ENCODE assay signal across 1 cellular context in the genomic region with DNA sequence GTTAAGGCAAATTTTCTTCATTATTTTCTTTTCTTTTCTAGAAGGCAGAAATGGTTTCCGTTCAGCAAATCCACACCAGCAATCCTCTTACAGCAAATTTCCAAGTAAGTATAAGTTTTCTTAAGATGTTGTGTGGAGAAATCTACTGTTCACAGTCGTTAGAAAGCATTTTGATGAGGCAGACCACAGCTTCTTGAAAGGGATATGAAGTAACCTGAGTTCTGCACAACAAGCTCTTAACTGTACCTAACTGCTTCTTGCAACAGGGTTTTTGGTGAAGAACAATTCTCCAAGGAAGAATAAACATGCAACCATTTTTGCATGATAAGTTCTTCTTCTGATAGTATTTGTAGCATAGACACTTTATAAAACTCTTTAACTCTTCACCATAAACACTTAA.
TF ChIP-seq lines count a peak whose summit lies in the region.

No MANE protein-coding gene starts in this region.

TF ChIP-seq in K562, 482 proteins besides CTCF, POLR2A, EP300 and RAD21 (continued from another document and continues in another):
- TF ChIP-seq, protein P1, sequence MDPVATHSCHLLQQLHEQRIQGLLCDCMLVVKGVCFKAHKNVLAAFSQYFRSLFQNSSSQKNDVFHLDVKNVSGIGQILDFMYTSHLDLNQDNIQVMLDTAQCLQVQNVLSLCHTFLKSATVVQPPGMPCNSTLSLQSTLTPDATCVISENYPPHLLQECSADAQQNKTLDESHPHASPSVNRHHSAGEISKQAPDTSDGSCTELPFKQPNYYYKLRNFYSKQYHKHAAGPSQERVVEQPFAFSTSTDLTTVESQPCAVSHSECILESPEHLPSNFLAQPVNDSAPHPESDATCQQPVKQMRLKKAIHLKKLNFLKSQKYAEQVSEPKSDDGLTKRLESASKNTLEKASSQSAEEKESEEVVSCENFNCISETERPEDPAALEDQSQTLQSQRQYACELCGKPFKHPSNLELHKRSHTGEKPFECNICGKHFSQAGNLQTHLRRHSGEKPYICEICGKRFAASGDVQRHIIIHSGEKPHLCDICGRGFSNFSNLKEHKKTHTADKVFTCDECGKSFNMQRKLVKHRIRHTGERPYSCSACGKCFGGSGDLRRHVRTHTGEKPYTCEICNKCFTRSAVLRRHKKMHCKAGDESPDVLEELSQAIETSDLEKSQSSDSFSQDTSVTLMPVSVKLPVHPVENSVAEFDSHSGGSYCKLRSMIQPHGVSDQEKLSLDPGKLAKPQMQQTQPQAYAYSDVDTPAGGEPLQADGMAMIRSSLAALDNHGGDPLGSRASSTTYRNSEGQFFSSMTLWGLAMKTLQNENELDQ (CRISPR knock-in tag; IDR thresholded peaks at IDR 0.05; ENCODE audit: borderline replicate concordance), result no peak
- TF ChIP-seq ZNF644 (tag; IDR thresholded peaks at IDR 0.05; ENCODE audit: low read depth) (no peak), MXI1 (IDR thresholded peaks at IDR 0.05; ENCODE audit: low read depth, low read length) (no peak), ZNF507 (tag; conservative IDR thresholded peaks at IDR 0.05) (no peak), DDX20 (tag; IDR thresholded peaks at IDR 0.05; ENCODE audit: low read depth) (peak; percentile 15; the same call in 1 of the 2 replicates), RHOXF2B (CRISPR knock-in tag; conservative IDR thresholded peaks at IDR 0.05) (no peak), IRF2 (CRISPR knock-in tag; IDR thresholded peaks at IDR 0.05) (no peak), PHF21A (IDR thresholded peaks at IDR 0.05; ENCODE audit: borderline replicate concordance, low read depth) (no peak), HSF4 (CRISPR knock-in tag; IDR thresholded peaks at IDR 0.05; ENCODE audit: borderline replicate concordance) (no peak), TCF7 (IDR thresholded peaks at IDR 0.05; ENCODE audit: borderline replicate concordance) (no peak), ZFP36 (IDR thresholded peaks at IDR 0.05; ENCODE audit: low read depth, low read length, partially characterized antibody) (no peak), ZNF274 (IDR thresholded peaks at IDR 0.05; ENCODE audit: borderline replicate concordance, low read depth, low read length) (no peak), KHSRP (IDR thresholded peaks at IDR 0.05) (no peak), MTA2 (IDR thresholded peaks at IDR 0.05; ENCODE audit: low read depth) (no peak), MEF2A (IDR thresholded peaks at IDR 0.05; ENCODE audit: control insufficient read depth, low read depth, low read length) (no peak), FOXK1 (CRISPR knock-in tag; IDR thresholded peaks at IDR 0.05; ENCODE audit: borderline replicate concordance) (no peak), XRCC4 (IDR thresholded peaks at IDR 0.05; ENCODE audit: extremely low read depth, insufficient read depth, insufficient read length) (no peak), CREBBP (IDR thresholded peaks at IDR 0.05; ENCODE audit: low read depth, low read length) (no peak), GTF2E2 (tag; IDR thresholded peaks at IDR 0.05) (0 out of 2 replicates have a peak, but pooled peaks have one; percentile 15), MCM2 (IDR thresholded peaks at IDR 0.05; ENCODE audit: low read depth) (no peak), ZNF707 (CRISPR knock-in tag; conservative IDR thresholded peaks at IDR 0.05) (no peak), NFIX (CRISPR knock-in tag; IDR thresholded peaks at IDR 0.05; ENCODE audit: low read depth) (no peak), SIN3A (IDR thresholded peaks at IDR 0.05; ENCODE audit: borderline replicate concordance in 2 of 2, control insufficient read depth in 1 of 2, low read depth in 2 of 2, low read length in 2 of 2) (no peak), STAG1 (CRISPR knock-in tag; IDR thresholded peaks at IDR 0.05; ENCODE audit: borderline replicate concordance) (no peak), FOXJ2 (tag; IDR thresholded peaks at IDR 0.05) (0 out of 2 replicates have a peak, but pooled peaks have one; percentile 17), ZNF224 (CRISPR knock-in tag; IDR thresholded peaks at IDR 0.05) (no peak), KAT8 (IDR thresholded peaks at IDR 0.05; ENCODE audit: low read depth) (no peak), ESRRB (CRISPR knock-in tag; IDR thresholded peaks at IDR 0.05; ENCODE audit: borderline replicate concordance) (no peak), L3MBTL2 (IDR thresholded peaks at IDR 0.05) (0 out of 2 replicates have a peak, but pooled peaks have one; percentile 2), ZNF77 (CRISPR knock-in tag; IDR thresholded peaks at IDR 0.05) (no peak), CEBPB (tag; IDR thresholded peaks at IDR 0.05) (no peak), FOXK2 (conservative IDR thresholded peaks at IDR 0.05 in 1 of 2, IDR thresholded peaks at IDR 0.05 in 1 of 2; ENCODE audit: low read depth in 2 of 2) (peak in 1 of 2 experiments; percentile 38; a peak in 1 of 4 replicates), TSC22D4 (tag; IDR thresholded peaks at IDR 0.05) (no peak), ERF (CRISPR knock-in tag; IDR thresholded peaks at IDR 0.05) (no peak), MYNN (IDR thresholded peaks at IDR 0.05) (no peak), MYNN (CRISPR knock-in tag; IDR thresholded peaks at IDR 0.05) (no peak), HDGF (IDR thresholded peaks at IDR 0.05) (no peak), ZNF324 (CRISPR knock-in tag; IDR thresholded peaks at IDR 0.05) (no peak), ZNF717 (CRISPR knock-in tag; IDR thresholded peaks at IDR 0.05) (no peak), RBM17 (IDR thresholded peaks at IDR 0.05; ENCODE audit: borderline replicate concordance, low read depth, low read length) (no peak), ILK (tag; IDR thresholded peaks at IDR 0.05; ENCODE audit: borderline replicate concordance, low read depth) (no peak), ZNF143 (CRISPR knock-in tag; IDR thresholded peaks at IDR 0.05) (no peak), RBBP5 (IDR thresholded peaks at IDR 0.05; ENCODE audit: borderline replicate concordance, insufficient read depth, low read length, poor library complexity, severe bottlenecking) (no peak), STAT5B (CRISPR knock-in tag; IDR thresholded peaks at IDR 0.05) (no peak), ZNF76 (CRISPR knock-in tag; IDR thresholded peaks at IDR 0.05; ENCODE audit: borderline replicate concordance) (no peak)
- TF ChIP-seq, protein P2, sequence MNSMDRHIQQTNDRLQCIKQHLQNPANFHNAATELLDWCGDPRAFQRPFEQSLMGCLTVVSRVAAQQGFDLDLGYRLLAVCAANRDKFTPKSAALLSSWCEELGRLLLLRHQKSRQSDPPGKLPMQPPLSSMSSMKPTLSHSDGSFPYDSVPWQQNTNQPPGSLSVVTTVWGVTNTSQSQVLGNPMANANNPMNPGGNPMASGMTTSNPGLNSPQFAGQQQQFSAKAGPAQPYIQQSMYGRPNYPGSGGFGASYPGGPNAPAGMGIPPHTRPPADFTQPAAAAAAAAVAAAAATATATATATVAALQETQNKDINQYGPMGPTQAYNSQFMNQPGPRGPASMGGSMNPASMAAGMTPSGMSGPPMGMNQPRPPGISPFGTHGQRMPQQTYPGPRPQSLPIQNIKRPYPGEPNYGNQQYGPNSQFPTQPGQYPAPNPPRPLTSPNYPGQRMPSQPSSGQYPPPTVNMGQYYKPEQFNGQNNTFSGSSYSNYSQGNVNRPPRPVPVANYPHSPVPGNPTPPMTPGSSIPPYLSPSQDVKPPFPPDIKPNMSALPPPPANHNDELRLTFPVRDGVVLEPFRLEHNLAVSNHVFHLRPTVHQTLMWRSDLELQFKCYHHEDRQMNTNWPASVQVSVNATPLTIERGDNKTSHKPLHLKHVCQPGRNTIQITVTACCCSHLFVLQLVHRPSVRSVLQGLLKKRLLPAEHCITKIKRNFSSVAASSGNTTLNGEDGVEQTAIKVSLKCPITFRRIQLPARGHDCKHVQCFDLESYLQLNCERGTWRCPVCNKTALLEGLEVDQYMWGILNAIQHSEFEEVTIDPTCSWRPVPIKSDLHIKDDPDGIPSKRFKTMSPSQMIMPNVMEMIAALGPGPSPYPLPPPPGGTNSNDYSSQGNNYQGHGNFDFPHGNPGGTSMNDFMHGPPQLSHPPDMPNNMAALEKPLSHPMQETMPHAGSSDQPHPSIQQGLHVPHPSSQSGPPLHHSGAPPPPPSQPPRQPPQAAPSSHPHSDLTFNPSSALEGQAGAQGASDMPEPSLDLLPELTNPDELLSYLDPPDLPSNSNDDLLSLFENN (IDR thresholded peaks at IDR 0.05; ENCODE audit: low read depth in 2 of 2, low read length in 2 of 2), result no peak
- TF ChIP-seq, protein P3, sequence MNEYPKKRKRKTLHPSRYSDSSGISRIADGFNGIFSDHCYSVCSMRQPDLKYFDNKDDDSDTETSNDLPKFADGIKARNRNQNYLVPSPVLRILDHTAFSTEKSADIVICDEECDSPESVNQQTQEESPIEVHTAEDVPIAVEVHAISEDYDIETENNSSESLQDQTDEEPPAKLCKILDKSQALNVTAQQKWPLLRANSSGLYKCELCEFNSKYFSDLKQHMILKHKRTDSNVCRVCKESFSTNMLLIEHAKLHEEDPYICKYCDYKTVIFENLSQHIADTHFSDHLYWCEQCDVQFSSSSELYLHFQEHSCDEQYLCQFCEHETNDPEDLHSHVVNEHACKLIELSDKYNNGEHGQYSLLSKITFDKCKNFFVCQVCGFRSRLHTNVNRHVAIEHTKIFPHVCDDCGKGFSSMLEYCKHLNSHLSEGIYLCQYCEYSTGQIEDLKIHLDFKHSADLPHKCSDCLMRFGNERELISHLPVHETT (CRISPR knock-in tag; conservative IDR thresholded peaks at IDR 0.05 in 1 of 2, IDR thresholded peaks at IDR 0.05 in 1 of 2), result 0 out of 4 replicates have a peak, but pooled peaks of 1 of the 2 experiments have one; percentile 16
- TF ChIP-seq, protein P4, sequence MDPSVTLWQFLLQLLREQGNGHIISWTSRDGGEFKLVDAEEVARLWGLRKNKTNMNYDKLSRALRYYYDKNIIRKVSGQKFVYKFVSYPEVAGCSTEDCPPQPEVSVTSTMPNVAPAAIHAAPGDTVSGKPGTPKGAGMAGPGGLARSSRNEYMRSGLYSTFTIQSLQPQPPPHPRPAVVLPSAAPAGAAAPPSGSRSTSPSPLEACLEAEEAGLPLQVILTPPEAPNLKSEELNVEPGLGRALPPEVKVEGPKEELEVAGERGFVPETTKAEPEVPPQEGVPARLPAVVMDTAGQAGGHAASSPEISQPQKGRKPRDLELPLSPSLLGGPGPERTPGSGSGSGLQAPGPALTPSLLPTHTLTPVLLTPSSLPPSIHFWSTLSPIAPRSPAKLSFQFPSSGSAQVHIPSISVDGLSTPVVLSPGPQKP (CRISPR knock-in tag; IDR thresholded peaks at IDR 0.05), result no peak
- TF ChIP-seq, protein P5, sequence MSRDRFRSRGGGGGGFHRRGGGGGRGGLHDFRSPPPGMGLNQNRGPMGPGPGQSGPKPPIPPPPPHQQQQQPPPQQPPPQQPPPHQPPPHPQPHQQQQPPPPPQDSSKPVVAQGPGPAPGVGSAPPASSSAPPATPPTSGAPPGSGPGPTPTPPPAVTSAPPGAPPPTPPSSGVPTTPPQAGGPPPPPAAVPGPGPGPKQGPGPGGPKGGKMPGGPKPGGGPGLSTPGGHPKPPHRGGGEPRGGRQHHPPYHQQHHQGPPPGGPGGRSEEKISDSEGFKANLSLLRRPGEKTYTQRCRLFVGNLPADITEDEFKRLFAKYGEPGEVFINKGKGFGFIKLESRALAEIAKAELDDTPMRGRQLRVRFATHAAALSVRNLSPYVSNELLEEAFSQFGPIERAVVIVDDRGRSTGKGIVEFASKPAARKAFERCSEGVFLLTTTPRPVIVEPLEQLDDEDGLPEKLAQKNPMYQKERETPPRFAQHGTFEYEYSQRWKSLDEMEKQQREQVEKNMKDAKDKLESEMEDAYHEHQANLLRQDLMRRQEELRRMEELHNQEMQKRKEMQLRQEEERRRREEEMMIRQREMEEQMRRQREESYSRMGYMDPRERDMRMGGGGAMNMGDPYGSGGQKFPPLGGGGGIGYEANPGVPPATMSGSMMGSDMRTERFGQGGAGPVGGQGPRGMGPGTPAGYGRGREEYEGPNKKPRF (IDR thresholded peaks at IDR 0.05; ENCODE audit: low read depth, low read length), result no peak
- TF ChIP-seq, protein P6, sequence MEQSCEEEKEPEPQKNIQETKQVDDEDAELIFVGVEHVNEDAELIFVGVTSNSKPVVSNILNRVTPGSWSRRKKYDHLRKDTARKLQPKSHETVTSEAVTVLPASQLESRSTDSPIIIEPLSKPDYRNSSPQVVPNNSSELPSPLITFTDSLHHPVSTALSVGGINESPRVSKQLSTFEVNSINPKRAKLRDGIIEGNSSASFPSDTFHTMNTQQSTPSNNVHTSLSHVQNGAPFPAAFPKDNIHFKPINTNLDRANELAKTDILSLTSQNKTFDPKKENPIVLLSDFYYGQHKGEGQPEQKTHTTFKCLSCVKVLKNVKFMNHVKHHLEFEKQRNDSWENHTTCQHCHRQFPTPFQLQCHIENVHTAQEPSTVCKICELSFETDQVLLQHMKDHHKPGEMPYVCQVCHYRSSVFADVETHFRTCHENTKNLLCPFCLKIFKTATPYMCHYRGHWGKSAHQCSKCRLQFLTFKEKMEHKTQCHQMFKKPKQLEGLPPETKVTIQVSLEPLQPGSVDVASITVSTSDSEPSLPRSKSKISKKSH (CRISPR knock-in tag; IDR thresholded peaks at IDR 0.05), result no peak
- TF ChIP-seq, protein P7, sequence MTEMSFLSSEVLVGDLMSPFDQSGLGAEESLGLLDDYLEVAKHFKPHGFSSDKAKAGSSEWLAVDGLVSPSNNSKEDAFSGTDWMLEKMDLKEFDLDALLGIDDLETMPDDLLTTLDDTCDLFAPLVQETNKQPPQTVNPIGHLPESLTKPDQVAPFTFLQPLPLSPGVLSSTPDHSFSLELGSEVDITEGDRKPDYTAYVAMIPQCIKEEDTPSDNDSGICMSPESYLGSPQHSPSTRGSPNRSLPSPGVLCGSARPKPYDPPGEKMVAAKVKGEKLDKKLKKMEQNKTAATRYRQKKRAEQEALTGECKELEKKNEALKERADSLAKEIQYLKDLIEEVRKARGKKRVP (CRISPR knock-in tag; IDR thresholded peaks at IDR 0.05), result no peak
- TF ChIP-seq, protein P8, sequence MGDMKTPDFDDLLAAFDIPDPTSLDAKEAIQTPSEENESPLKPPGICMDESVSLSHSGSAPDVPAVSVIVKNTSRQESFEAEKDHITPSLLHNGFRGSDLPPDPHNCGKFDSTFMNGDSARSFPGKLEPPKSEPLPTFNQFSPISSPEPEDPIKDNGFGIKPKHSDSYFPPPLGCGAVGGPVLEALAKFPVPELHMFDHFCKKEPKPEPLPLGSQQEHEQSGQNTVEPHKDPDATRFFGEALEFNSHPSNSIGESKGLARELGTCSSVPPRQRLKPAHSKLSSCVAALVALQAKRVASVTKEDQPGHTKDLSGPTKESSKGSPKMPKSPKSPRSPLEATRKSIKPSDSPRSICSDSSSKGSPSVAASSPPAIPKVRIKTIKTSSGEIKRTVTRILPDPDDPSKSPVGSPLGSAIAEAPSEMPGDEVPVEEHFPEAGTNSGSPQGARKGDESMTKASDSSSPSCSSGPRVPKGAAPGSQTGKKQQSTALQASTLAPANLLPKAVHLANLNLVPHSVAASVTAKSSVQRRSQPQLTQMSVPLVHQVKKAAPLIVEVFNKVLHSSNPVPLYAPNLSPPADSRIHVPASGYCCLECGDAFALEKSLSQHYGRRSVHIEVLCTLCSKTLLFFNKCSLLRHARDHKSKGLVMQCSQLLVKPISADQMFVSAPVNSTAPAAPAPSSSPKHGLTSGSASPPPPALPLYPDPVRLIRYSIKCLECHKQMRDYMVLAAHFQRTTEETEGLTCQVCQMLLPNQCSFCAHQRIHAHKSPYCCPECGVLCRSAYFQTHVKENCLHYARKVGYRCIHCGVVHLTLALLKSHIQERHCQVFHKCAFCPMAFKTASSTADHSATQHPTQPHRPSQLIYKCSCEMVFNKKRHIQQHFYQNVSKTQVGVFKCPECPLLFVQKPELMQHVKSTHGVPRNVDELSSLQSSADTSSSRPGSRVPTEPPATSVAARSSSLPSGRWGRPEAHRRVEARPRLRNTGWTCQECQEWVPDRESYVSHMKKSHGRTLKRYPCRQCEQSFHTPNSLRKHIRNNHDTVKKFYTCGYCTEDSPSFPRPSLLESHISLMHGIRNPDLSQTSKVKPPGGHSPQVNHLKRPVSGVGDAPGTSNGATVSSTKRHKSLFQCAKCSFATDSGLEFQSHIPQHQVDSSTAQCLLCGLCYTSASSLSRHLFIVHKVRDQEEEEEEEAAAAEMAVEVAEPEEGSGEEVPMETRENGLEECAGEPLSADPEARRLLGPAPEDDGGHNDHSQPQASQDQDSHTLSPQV (IDR thresholded peaks at IDR 0.05), result no peak; the same call in 1 of the 2 replicates
